Comparison of ENCODE assay signal across 19 cellular contexts in genomic region chr17:61387511-61388305, GRCh38. TPM values are rescaled to one million over a fixed set of nuclear protein-coding genes. Genes with fewer than 3 reads are reported as not detected.
DNase-seq lines count a peak whose midpoint lies in the region; ATAC-seq and TF ChIP-seq lines count a peak whose summit lies in the region.
"Had no signal": no experiment of that assay in that cellular context is flagged by ENCODE, and none has a peak within 500 bp of the region (broad histone marks: within the 10 kb centered on the region; RNA-seq: fewer than 3 reads in every experiment).

No MANE protein-coding gene starts in this region.

- dilution Hi-C loops in IMR-90 (cut with HindIII; ENCODE audit: low sequenced_read_pairs, unreplicated experiment): no loop called here

- H3K18ac ChIP-seq in IMR-90 (ENCODE audit: low read depth, low read length) (no peak overlapping the region), mesenchymal stem cell (ENCODE audit: low read depth in 1 of 2, low read length in 2 of 2) (peak overlapping the region in 1 of 2 experiments; percentile 38)

- H4K20me1 ChIP-seq in IMR-90 (ENCODE audit: insufficient read depth, low read length): no peaks in the 10 kb centered on the region

- H3K4me1 ChIP-seq in heart right ventricle (peaks cover 0 to 34% (median 14%) of the 10 kb centered on the region in 9 donors), IMR-90 (ENCODE audit: control insufficient read depth, insufficient read depth, low read length) (peaks cover 4% of the 10 kb centered on the region), mesenchymal stem cell (ENCODE audit: control insufficient read depth, insufficient read depth, low read depth, low read length) (peaks cover 3% of the 10 kb centered on the region)
- H3K4me1 ChIP-seq: BLaER1 had no signal

- no peaks in the 10 kb centered on the region for H3K36me3 Mint-ChIP-seq in activated T-helper 17 cell treated with anti-CD3 and anti-CD28 coated beads, Interleukin-2, amount 50 U/mL, for 72 hours (ENCODE audit: low read depth)

- no peak overlapping the region; the same call in 2 of the 3 replicates for H2BK15ac ChIP-seq in IMR-90 (ENCODE audit: low read depth, low read length)
- H2BK15ac ChIP-seq in mesenchymal stem cell (ENCODE audit: low read depth, poor library complexity, severe bottlenecking): peak overlapping the region; percentile 21

- H2AK9ac ChIP-seq in IMR-90 (replicated peaks; ENCODE audit: low read depth, low read length, poor library complexity): no peak overlapping the region

- peaks cover 0 to 12% (median 0%) of the 10 kb centered on the region in 7 donors for H3K27me3 ChIP-seq in heart right ventricle
- no peaks in the 10 kb centered on the region for H3K27me3 ChIP-seq in IMR-90 (ENCODE audit: control insufficient read depth, insufficient read depth, low read length)
- H3K27me3 ChIP-seq in mesenchymal stem cell (ENCODE audit: control insufficient read depth in 1 of 2, insufficient read depth in 1 of 2, low read length in 2 of 2): peaks cover 0 to 6% of the 10 kb centered on the region in 2 experiments
- H3K27me3 ChIP-seq: BLaER1 had no signal

- POLR2A ChIA-PET in IMR-90 (lab: Charles Lee; ENCODE audit: unreplicated experiment): no interaction called here

- H3K36me3 ChIP-seq in heart right ventricle (no peaks in the 10 kb centered on the region), IMR-90 (ENCODE audit: control insufficient read depth, insufficient read depth, low read length) (no peaks in the 10 kb centered on the region), mesenchymal stem cell (ENCODE audit: control insufficient read depth in 1 of 2, insufficient read depth in 2 of 2, low read depth in 1 of 2, low read length in 2 of 2) (peaks cover 0 to 11% of the 10 kb centered on the region in 2 experiments)
- H3K36me3 ChIP-seq: BLaER1 had no signal

- CTCF ChIA-PET in IMR-90 (lab: Yijun Ruan, JAX): no interaction called here

- peak; percentile 27 for DNase-seq in Right ventricle myocardium superior
- no peak for DNase-seq in heart right ventricle
- no peak for DNase-seq in IMR-90
- DNase-seq in mesenchymal stem cell: no peak
- peak; percentile 7 for DNase-seq in retina
- DNase-seq in NCI-H2107 treated with DMSO at 0.1 percent for 48 hours (lab: John Stamatoyannopoulos, UW; ENCODE audit: unreplicated experiment): no peak
- no peak for DNase-seq in SHP77 (lab: John Stamatoyannopoulos, UW)
- DNase-seq: 8988T; CD4-positive, alpha-beta memory T cell; DMS153; DMS79; GDM1; HCEC 1CT; HFFc6 had no signal

- 94 to 95% methylated on average over 11 of the region's 11 CpGs for WGBS in heart right ventricle, 2 donors
- 82% methylated on average over 1 of the region's 11 CpGs; no CpG with 5 or more reads in 1 of the 2 experiments for WGBS in IMR-90 (ENCODE audit: extremely low coverage in 2 of 2, insufficient read length in 1 of 2), 2 experiments
- over 99% methylated on average over 9 of the region's 11 CpGs for WGBS in mesenchymal stem cell

- H3K4me1 Mint-ChIP-seq in activated T-helper 17 cell treated with anti-CD3 and anti-CD28 coated beads, Interleukin-2, amount 50 U/mL, for 72 hours: peaks cover 3% of the 10 kb centered on the region

- H3K14ac ChIP-seq in IMR-90 (replicated peaks; ENCODE audit: low read depth, low read length): no peak overlapping the region
- no peak overlapping the region for H3K14ac ChIP-seq in mesenchymal stem cell (ENCODE audit: low read length in 2 of 2)

- no peaks in the 10 kb centered on the region for H3K27me3 Mint-ChIP-seq in activated T-helper 17 cell treated with anti-CD3 and anti-CD28 coated beads, Interleukin-2, amount 50 U/mL, for 72 hours

- H2BK5ac ChIP-seq in IMR-90 (ENCODE audit: low read depth, low read length, poor library complexity, severe bottlenecking) (no peak overlapping the region), mesenchymal stem cell (ENCODE audit: low read depth, low read length, poor library complexity, severe bottlenecking) (no peak overlapping the region)

- H2AFZ ChIP-seq in IMR-90 (replicated peaks; ENCODE audit: low read length, poor library complexity) (no peak overlapping the region), mesenchymal stem cell (ENCODE audit: low read depth, low read length) (no peak overlapping the region)
- H2AFZ ChIP-seq: GM23338 had no signal

- TF ChIP-seq POLR2A in IMR-90 (IDR thresholded peaks at IDR 0.05; ENCODE audit: low read depth, low read length): no peak

- TF ChIP-seq RAD21 in IMR-90 (IDR thresholded peaks at IDR 0.05; ENCODE audit: low read length): no peak

- no peak overlapping the region for H2BK120ac ChIP-seq in IMR-90 (ENCODE audit: low read depth, low read length)
- no peak overlapping the region for H2BK120ac ChIP-seq in mesenchymal stem cell (ENCODE audit: low read depth, low read length)

- H3K4ac ChIP-seq in IMR-90 (ENCODE audit: low read depth, low read length) (no peak overlapping the region), mesenchymal stem cell (ENCODE audit: low read depth in 1 of 2, low read length in 2 of 2) (peak overlapping the region in 1 of 2 experiments; percentile 21)

- no peak overlapping the region for H3K27ac ChIP-seq in heart right ventricle
- H3K27ac ChIP-seq in IMR-90 (ENCODE audit: insufficient read depth, low read length): no peak overlapping the region
- H3K27ac ChIP-seq in mesenchymal stem cell (ENCODE audit: low read length, poor library complexity, severe bottlenecking): no peak overlapping the region
- H3K27ac ChIP-seq: BLaER1 had no signal

- H3K9me3 ChIP-seq in heart right ventricle (no peaks in the 10 kb centered on the region), IMR-90 (ENCODE audit: control insufficient read depth, insufficient read depth, low read length) (no peaks in the 10 kb centered on the region), mesenchymal stem cell (ENCODE audit: control insufficient read depth, low read length) (no peaks in the 10 kb centered on the region)
- H3K9me3 ChIP-seq: BLaER1 had no signal

- no peak overlapping the region for H3K4me3 Mint-ChIP-seq in activated T-helper 17 cell treated with anti-CD3 and anti-CD28 coated beads, Interleukin-2, amount 50 U/mL, for 72 hours
- H3K4me3 Mint-ChIP-seq: CD14-positive monocyte; CD4-positive, alpha-beta memory T cell; GM23338; HFFc6 had no signal

- no peak overlapping the region for H3K4me3 ChIP-seq in heart right ventricle
- H3K4me3 ChIP-seq in IMR-90 (ENCODE audit: insufficient read depth, low read depth, low read length): no peak overlapping the region
- no peak overlapping the region for H3K4me3 ChIP-seq in mesenchymal stem cell (ENCODE audit: insufficient read depth in 1 of 2, low read depth in 1 of 2, low read length in 2 of 2)
- H3K4me3 ChIP-seq: BLaER1, GM23338 had no signal

- no peaks in the 10 kb centered on the region for H3K9me3 Mint-ChIP-seq in activated T-helper 17 cell treated with anti-CD3 and anti-CD28 coated beads, Interleukin-2, amount 50 U/mL, for 72 hours
- H3K9me3 Mint-ChIP-seq: CD4-positive, alpha-beta memory T cell; GM23338; HFFc6 had no signal

- H2AK5ac ChIP-seq in IMR-90 (ENCODE audit: low read depth, low read length): peak overlapping the region; percentile 62; the same call in 1 of the 2 replicates
- H2AK5ac ChIP-seq in mesenchymal stem cell (ENCODE audit: low read length, severe bottlenecking): no peak overlapping the region

- no peak overlapping the region for H3K56ac ChIP-seq in IMR-90 (ENCODE audit: extremely low read depth, insufficient read depth, low read length)

- H3K23ac ChIP-seq in IMR-90 (ENCODE audit: low read depth, low read length) (no peak overlapping the region), mesenchymal stem cell (ENCODE audit: low read length in 2 of 2) (no peak overlapping the region)

- H3K4me2 ChIP-seq in IMR-90 (ENCODE audit: low read depth, low read length) (no peak overlapping the region), mesenchymal stem cell (ENCODE audit: low read length, poor library complexity, severe bottlenecking) (no peak overlapping the region)
- H3K4me2 ChIP-seq: BLaER1, GM23338 had no signal

- H3K9ac ChIP-seq in IMR-90 (ENCODE audit: low read depth, low read length) (no peak overlapping the region), mesenchymal stem cell (ENCODE audit: low read length) (no peak overlapping the region)
- H3K9ac ChIP-seq: BLaER1 had no signal

- ATAC-seq in Right ventricle myocardium superior (ENCODE audit: poor library complexity) (no peak), heart right ventricle (no peak), IMR-90 (ENCODE audit: low read depth) (no peak)
- no peak for ATAC-seq in activated T-helper 17 cell treated with anti-CD3 and anti-CD28 coated beads, Interleukin-2, amount 50 U/mL, for 72 hours (replicated peaks)
- ATAC-seq: GM23338 had no signal

- peak overlapping the region; percentile 25 to 57 for H2BK12ac ChIP-seq in mesenchymal stem cell (ENCODE audit: low read length in 2 of 2)

- BruUV-seq in IMR-90 (replicated peaks; lab: Mats Ljungman, UMichigan): no TSS peak

- in situ Hi-C loops in IMR-90 (cut with MboI; ENCODE audit: low sequenced_read_pairs): no loop called here

- no peak overlapping the region for H4K5ac ChIP-seq in IMR-90 (ENCODE audit: low read depth, low read length)

- H4K91ac ChIP-seq in IMR-90 (ENCODE audit: insufficient read depth, low read depth, low read length): no peak overlapping the region
- peak overlapping the region; percentile 2 for H4K91ac ChIP-seq in mesenchymal stem cell (ENCODE audit: low read length)

- peaks cover 10 to 76% of the 10 kb centered on the region in 2 experiments for H3K79me1 ChIP-seq in IMR-90 (ENCODE audit: low read depth in 1 of 2, low read length in 2 of 2)
- no peaks in the 10 kb centered on the region for H3K79me1 ChIP-seq in mesenchymal stem cell (replicated peaks; ENCODE audit: low read length, poor library complexity, severe bottlenecking)

- no peak overlapping the region for H2BK20ac ChIP-seq in IMR-90 (ENCODE audit: low read depth, low read length)

- intact Hi-C loops in Right ventricle myocardium superior (cut with DNase I): loop anchor here (10.0 kb wide), 1 partner anchor 63 kb away; no protein-coding TSS in a partner anchor
- intact Hi-C loops in heart right ventricle (cut with DNase I): loop anchor here in 5 of 10 donors (5.0 to 10.0 kb wide), 5 partner anchors 133 to 673 kb away; no protein-coding TSS in a partner anchor
- intact Hi-C loops in IMR-90 (cut with micrococcal nuclease): no loop called here

- H3K9me1 ChIP-seq in IMR-90 (ENCODE audit: insufficient read depth, low read length): peaks cover 22% of the 10 kb centered on the region

- no peak overlapping the region for H3K27ac Mint-ChIP-seq in activated T-helper 17 cell treated with anti-CD3 and anti-CD28 coated beads, Interleukin-2, amount 50 U/mL, for 72 hours
- H3K27ac Mint-ChIP-seq: CD4-positive, alpha-beta memory T cell; GM23338; HFFc6 had no signal

- H4K8ac ChIP-seq in IMR-90 (ENCODE audit: low read depth in 2 of 2, low read length in 2 of 2): no peak overlapping the region
- H4K8ac ChIP-seq in mesenchymal stem cell (ENCODE audit: low read length): no peak overlapping the region

- TF ChIP-seq CTCF in heart right ventricle (IDR thresholded peaks at IDR 0.05) (no peak), IMR-90 (conservative IDR thresholded peaks at IDR 0.05; ENCODE audit: low read depth, low read length) (no peak)

RNA-seq across cellular contexts. Expression of gene TBX2, which starts 11.9 kb away (rescaled TPM):
- total RNA-seq in Right ventricle myocardium superior: 13.1 TPM
- 10 to 100 TPM in 5 of 10 donors, 1 to 10 TPM in 5; 4.6 to 21.8 (median 10.0) TPM for total RNA-seq in heart right ventricle
- 10 to 100 TPM; 13.4 to 31.1 TPM for polyA plus RNA-seq in heart right ventricle
- 20.1 and 23.6 TPM in 2 replicates for total RNA-seq in IMR-90 (2012; rRNA removed)
- 64.1 and 69.2 TPM in 2 replicates for polyA plus RNA-seq in IMR-90 (2012; rRNA removed)
- polyA plus RNA-seq in IMR-90 (2012; cell fraction: cytosol; rRNA removed): 41.5 and 81.3 TPM in 2 replicates
- polyA plus RNA-seq in IMR-90 (2012; cell fraction: nucleus; rRNA removed; ENCODE audit: low replicate concordance): 159 and 319 TPM in 2 replicates
- polyA plus RNA-seq in mesenchymal stem cell (2013, experiment 1 of 2): 118 TPM
- polyA plus RNA-seq in mesenchymal stem cell (2013, experiment 2 of 2): 123 TPM
- total RNA-seq in activated T-helper 17 cell treated with anti-CD3 and anti-CD28 coated beads, Interleukin-2, amount 50 U/mL, for 72 hours: not detected
- total RNA-seq: A673; CD4-positive, alpha-beta memory T cell; GM23338 had no signal
- polyA plus RNA-seq: CD14-positive monocyte; CD4-positive, alpha-beta memory T cell; GM23338 had no signal

Comparison
In these comparisons a context has a peak if more than half of its experiments do, and no peak if none do; other contexts are left out.
1. DNase-seq: peak in Right ventricle myocardium superior (single experiment) and retina (single experiment); none in heart right ventricle (0 of 2), IMR-90 (single experiment), mesenchymal stem cell (single experiment), NCI-H2107 treated with DMSO at 0.1 percent for 48 hours (single experiment) and SHP77 (0 of 2).
2. RNA of gene TBX2, which starts 11.9 kb away (total RNA-seq): 20.1 to 23.6 TPM in IMR-90, 13.1 TPM in Right ventricle myocardium superior (single experiment) and 4.6 to 21.8 TPM in heart right ventricle; not detected in activated T-helper 17 cell treated with anti-CD3 and anti-CD28 coated beads, Interleukin-2, amount 50 U/mL, for 72 hours; every median in the first group is over 4 times any median in the second.